2 cellular contexts compared by ENCODE assay signal in the genomic region with DNA sequence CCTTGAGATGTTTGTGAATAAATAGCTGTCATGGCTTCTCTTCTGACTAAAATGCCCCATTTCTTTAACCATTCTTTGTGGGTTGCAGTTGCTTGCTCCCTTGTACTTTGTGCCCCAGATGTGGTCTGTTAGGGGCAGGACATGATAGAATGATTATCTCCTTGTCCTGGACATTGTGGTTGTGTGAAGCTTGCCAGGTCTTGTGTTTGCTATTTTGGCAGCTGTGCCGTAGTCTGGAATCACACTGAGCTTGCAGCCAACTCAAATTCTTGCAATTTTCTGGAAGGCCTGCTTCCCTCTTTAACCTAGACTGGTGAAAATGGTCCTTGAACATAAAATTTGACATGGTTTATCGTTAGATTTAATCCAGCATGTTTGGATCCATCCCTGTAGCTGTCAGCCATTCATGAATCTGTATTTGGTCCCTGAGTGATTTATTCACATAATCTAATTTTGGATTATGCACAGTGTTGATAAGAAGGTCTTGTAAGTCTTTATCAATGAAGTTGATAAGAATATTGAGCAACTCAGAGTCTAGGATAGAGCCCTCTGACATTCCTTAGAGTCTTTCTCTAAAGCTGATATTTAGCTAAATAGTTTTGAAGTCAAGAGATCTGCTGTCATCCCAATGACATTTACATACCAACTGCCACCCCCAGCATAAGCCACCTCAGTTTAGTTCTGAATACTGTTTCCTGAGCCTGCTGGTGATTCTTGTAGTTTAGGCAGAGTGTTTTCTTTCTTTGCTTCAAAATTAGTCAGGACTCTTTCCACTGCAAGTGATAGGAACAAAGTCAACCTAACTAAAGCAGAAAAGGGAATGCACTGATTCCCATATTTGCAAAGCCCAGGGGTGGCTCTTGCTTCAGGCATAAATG.
TF ChIP-seq lines count a peak whose summit lies in the region.

No MANE protein-coding gene starts in this region.

TF ChIP-seq in liver, 16 proteins besides CTCF, POLR2A, EP300 and RAD21:
- TF ChIP-seq NR2F2 (IDR thresholded peaks at IDR 0.05): peak; percentile 39
- no peak for TF ChIP-seq TAF1 (conservative IDR thresholded peaks at IDR 0.05)

TF ChIP-seq in HepG2, 621 proteins besides CTCF, POLR2A, EP300 and RAD21:
- TF ChIP-seq, protein P1, sequence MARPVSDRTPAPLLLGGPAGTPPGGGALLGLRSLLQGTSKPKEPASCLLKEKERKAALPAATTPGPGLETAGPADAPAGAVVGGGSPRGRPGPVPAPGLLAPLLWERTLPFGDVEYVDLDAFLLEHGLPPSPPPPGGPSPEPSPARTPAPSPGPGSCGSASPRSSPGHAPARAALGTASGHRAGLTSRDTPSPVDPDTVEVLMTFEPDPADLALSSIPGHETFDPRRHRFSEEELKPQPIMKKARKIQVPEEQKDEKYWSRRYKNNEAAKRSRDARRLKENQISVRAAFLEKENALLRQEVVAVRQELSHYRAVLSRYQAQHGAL (CRISPR knock-in tag; IDR thresholded peaks at IDR 0.05; ENCODE audit: not compliant biosample characterization): no peak
- no peak for TF ChIP-seq KDM5A (IDR thresholded peaks at IDR 0.05; ENCODE audit: borderline replicate concordance, low read length)
- no peak for TF ChIP-seq HNF4A (CRISPR knock-in tag; IDR thresholded peaks at IDR 0.05)
- TF ChIP-seq ZSCAN22 (CRISPR knock-in tag; IDR thresholded peaks at IDR 0.05): no peak
- TF ChIP-seq KDM1A (CRISPR knock-in tag; IDR thresholded peaks at IDR 0.05): no peak
- TF ChIP-seq NFE2L2 (IDR thresholded peaks at IDR 0.05; ENCODE audit: low read length): no peak
- TF ChIP-seq ARNTL (CRISPR knock-in tag; IDR thresholded peaks at IDR 0.05): no peak
- TF ChIP-seq, protein P2, sequence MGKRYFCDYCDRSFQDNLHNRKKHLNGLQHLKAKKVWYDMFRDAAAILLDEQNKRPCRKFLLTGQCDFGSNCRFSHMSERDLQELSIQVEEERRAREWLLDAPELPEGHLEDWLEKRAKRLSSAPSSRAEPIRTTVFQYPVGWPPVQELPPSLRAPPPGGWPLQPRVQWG (CRISPR knock-in tag; IDR thresholded peaks at IDR 0.05; ENCODE audit: borderline replicate concordance, low read depth): no peak
- TF ChIP-seq, protein P3, sequence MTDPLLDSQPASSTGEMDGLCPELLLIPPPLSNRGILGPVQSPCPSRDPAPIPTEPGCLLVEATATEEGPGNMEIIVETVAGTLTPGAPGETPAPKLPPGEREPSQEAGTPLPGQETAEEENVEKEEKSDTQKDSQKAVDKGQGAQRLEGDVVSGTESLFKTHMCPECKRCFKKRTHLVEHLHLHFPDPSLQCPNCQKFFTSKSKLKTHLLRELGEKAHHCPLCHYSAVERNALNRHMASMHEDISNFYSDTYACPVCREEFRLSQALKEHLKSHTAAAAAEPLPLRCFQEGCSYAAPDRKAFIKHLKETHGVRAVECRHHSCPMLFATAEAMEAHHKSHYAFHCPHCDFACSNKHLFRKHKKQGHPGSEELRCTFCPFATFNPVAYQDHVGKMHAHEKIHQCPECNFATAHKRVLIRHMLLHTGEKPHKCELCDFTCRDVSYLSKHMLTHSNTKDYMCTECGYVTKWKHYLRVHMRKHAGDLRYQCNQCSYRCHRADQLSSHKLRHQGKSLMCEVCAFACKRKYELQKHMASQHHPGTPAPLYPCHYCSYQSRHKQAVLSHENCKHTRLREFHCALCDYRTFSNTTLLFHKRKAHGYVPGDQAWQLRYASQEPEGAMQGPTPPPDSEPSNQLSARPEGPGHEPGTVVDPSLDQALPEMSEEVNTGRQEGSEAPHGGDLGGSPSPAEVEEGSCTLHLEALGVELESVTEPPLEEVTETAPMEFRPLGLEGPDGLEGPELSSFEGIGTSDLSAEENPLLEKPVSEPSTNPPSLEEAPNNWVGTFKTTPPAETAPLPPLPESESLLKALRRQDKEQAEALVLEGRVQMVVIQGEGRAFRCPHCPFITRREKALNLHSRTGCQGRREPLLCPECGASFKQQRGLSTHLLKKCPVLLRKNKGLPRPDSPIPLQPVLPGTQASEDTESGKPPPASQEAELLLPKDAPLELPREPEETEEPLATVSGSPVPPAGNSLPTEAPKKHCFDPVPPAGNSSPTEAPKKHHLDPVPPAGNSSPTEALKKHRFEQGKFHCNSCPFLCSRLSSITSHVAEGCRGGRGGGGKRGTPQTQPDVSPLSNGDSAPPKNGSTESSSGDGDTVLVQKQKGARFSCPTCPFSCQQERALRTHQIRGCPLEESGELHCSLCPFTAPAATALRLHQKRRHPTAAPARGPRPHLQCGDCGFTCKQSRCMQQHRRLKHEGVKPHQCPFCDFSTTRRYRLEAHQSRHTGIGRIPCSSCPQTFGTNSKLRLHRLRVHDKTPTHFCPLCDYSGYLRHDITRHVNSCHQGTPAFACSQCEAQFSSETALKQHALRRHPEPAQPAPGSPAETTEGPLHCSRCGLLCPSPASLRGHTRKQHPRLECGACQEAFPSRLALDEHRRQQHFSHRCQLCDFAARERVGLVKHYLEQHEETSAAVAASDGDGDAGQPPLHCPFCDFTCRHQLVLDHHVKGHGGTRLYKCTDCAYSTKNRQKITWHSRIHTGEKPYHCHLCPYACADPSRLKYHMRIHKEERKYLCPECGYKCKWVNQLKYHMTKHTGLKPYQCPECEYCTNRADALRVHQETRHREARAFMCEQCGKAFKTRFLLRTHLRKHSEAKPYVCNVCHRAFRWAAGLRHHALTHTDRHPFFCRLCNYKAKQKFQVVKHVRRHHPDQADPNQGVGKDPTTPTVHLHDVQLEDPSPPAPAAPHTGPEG (CRISPR knock-in tag; IDR thresholded peaks at IDR 0.05): no peak
- TF ChIP-seq, protein P4, sequence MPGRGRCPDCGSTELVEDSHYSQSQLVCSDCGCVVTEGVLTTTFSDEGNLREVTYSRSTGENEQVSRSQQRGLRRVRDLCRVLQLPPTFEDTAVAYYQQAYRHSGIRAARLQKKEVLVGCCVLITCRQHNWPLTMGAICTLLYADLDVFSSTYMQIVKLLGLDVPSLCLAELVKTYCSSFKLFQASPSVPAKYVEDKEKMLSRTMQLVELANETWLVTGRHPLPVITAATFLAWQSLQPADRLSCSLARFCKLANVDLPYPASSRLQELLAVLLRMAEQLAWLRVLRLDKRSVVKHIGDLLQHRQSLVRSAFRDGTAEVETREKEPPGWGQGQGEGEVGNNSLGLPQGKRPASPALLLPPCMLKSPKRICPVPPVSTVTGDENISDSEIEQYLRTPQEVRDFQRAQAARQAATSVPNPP (CRISPR knock-in tag; IDR thresholded peaks at IDR 0.05): no peak
- TF ChIP-seq, protein P5, sequence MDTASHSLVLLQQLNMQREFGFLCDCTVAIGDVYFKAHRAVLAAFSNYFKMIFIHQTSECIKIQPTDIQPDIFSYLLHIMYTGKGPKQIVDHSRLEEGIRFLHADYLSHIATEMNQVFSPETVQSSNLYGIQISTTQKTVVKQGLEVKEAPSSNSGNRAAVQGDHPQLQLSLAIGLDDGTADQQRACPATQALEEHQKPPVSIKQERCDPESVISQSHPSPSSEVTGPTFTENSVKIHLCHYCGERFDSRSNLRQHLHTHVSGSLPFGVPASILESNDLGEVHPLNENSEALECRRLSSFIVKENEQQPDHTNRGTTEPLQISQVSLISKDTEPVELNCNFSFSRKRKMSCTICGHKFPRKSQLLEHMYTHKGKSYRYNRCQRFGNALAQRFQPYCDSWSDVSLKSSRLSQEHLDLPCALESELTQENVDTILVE (CRISPR knock-in tag; IDR thresholded peaks at IDR 0.05): no peak
- TF ChIP-seq PHF8 (CRISPR knock-in tag; IDR thresholded peaks at IDR 0.05): no peak
- no peak for TF ChIP-seq HMG20A (CRISPR knock-in tag; IDR thresholded peaks at IDR 0.05; ENCODE audit: borderline replicate concordance)
- no peak for TF ChIP-seq NCOR1 (IDR thresholded peaks at IDR 0.05; ENCODE audit: borderline replicate concordance, low read length)
- TF ChIP-seq ZNF205 (CRISPR knock-in tag; IDR thresholded peaks at IDR 0.05): no peak
- no peak for TF ChIP-seq U2AF1 (optimal IDR thresholded peaks at IDR 0.05; ENCODE audit: low read depth, low read length)
- TF ChIP-seq PRMT3 (CRISPR knock-in tag; IDR thresholded peaks at IDR 0.05; ENCODE audit: borderline replicate concordance, low read depth): no peak
